Comparison of ENCODE assay signal across 21 cellular contexts in genomic region chr2:40034801-40035200, GRCh38.
A peak's percentile ranks its signal among the peaks of the same experiment; 100 is the strongest.
DNase-seq lines count a peak whose midpoint lies in the region; ATAC-seq and TF ChIP-seq lines count a peak whose summit lies in the region.
"Had no signal": no experiment of that assay in that cellular context is flagged by ENCODE, and none has a peak within 500 bp of the region (broad histone marks: within the 10 kb centered on the region; RNA-seq: fewer than 3 reads in every experiment).

No MANE protein-coding gene starts in this region.

- no peaks in the 10 kb centered on the region for H3K9me3 Mint-ChIP-seq in activated CD8-positive, alpha-beta T cell treated with anti-CD3 and anti-CD28 coated beads for 36 hours

- no peak overlapping the region for H3K27ac Mint-ChIP-seq in activated CD8-positive, alpha-beta T cell treated with anti-CD3 and anti-CD28 coated beads for 36 hours
- H3K27ac Mint-ChIP-seq: CD8-positive, alpha-beta memory T cell had no signal

- H3K79me2 ChIP-seq in osteoblast (ENCODE audit: insufficient read depth, low read length): no peaks in the 10 kb centered on the region

- H3K23ac ChIP-seq in IMR-90 (ENCODE audit: low read depth, low read length): peak overlapping the region; percentile 14; the same call in 1 of the 2 replicates

- no TSS peak for BruUV-seq in IMR-90 (replicated peaks; lab: Mats Ljungman, UMichigan)

- H3K4me1 ChIP-seq in IMR-90 (ENCODE audit: control insufficient read depth, insufficient read depth, low read length): peaks cover 19% of the 10 kb centered on the region
- H3K4me1 ChIP-seq in osteoblast (ENCODE audit: insufficient read depth, low read length): peaks cover 39% of the 10 kb centered on the region
- H3K4me1 ChIP-seq in body of pancreas: no peaks in the 10 kb centered on the region
- H3K4me1 ChIP-seq: Peyer's patch had no signal

- ATAC-seq in IMR-90 (ENCODE audit: low read depth) (no peak), body of pancreas (no peak)
- no peak for ATAC-seq in activated CD8-positive, alpha-beta T cell treated with anti-CD3 and anti-CD28 coated beads for 36 hours
- ATAC-seq: K562, Right ventricle myocardium inferior had no signal

- peak overlapping the region; percentile 81 for H2BK120ac ChIP-seq in IMR-90 (ENCODE audit: low read depth, low read length)

- H4K20me1 ChIP-seq in IMR-90 (ENCODE audit: insufficient read depth, low read length): no peaks in the 10 kb centered on the region
- no peaks in the 10 kb centered on the region for H4K20me1 ChIP-seq in osteoblast (ENCODE audit: insufficient read depth, low read length)

- peak overlapping the region; percentile 79; the same call in 1 of the 2 replicates for H4K5ac ChIP-seq in IMR-90 (ENCODE audit: low read depth, low read length)

- H4K91ac ChIP-seq in IMR-90 (ENCODE audit: insufficient read depth, low read depth, low read length): peak overlapping the region; percentile 91

- H4K8ac ChIP-seq in IMR-90 (ENCODE audit: low read depth in 2 of 2, low read length in 2 of 2): peak overlapping the region; percentile 88 to 96

- DNase-seq in ELR (ENCODE audit: low read depth) (peak; percentile 42), IMR-90 (peak; percentile 44), epithelial cell of prostate (ENCODE audit: low read depth, low spot score) (no peak), osteoblast (ENCODE audit: insufficient read length, low spot score, missing footprints) (no peak), A172 (ENCODE audit: low spot score) (no peak), body of pancreas (no peak), D341Med (ENCODE audit: low spot score) (no peak)
- no peak for DNase-seq in activated CD8-positive, alpha-beta T cell treated with anti-CD3 and anti-CD28 coated beads for 36 hours
- DNase-seq: ACHN; Calu3; CD8-positive, alpha-beta memory T cell; NCI-H1092; NCI-H1436 treated with DMSO at 0.1 percent for 48 hours; NCI-H1930; NCI-H345; NCI-H524; NCI-H82; Peyer's patch had no signal

- H3K18ac ChIP-seq in IMR-90 (ENCODE audit: low read depth, low read length): peak overlapping the region; percentile 87; the same call in 1 of the 2 replicates

- TF ChIP-seq POLR2A in IMR-90 (IDR thresholded peaks at IDR 0.05; ENCODE audit: low read depth, low read length): no peak
- TF ChIP-seq POLR2A in body of pancreas (IDR thresholded peaks at IDR 0.05): no peak

- no peaks in the 10 kb centered on the region for H3K36me3 ChIP-seq in IMR-90 (ENCODE audit: control insufficient read depth, insufficient read depth, low read length)
- H3K36me3 ChIP-seq in osteoblast (ENCODE audit: insufficient read depth, low read length): no peaks in the 10 kb centered on the region
- H3K36me3 ChIP-seq in body of pancreas (replicated peaks in 1 of 2; ENCODE audit: insufficient read depth in 1 of 2, low read depth in 2 of 2): no peaks in the 10 kb centered on the region
- H3K36me3 ChIP-seq: Peyer's patch had no signal

- intact Hi-C loops in IMR-90 (cut with micrococcal nuclease) (loop anchor here (5.0 to 10.0 kb wide), 3 partner anchors 98 to 420 kb away; partner anchors contain the start of gene SLC8A1), body of pancreas (cut with DNase I) (no loop called here)
- intact Hi-C loops in activated CD8-positive, alpha-beta T cell treated with anti-CD3 and anti-CD28 coated beads for 36 hours (cut with micrococcal nuclease): no loop called here

- H3K56ac ChIP-seq in IMR-90 (ENCODE audit: extremely low read depth, insufficient read depth, low read length): no peak overlapping the region

- CTCF ChIA-PET in IMR-90 (lab: Yijun Ruan, JAX): no interaction called here
- CTCF ChIA-PET in activated CD8-positive, alpha-beta T cell treated with anti-CD3 and anti-CD28 coated beads for 36 hours (lab: Charles Lee): no interaction called here

- peak overlapping the region; percentile 41 for H3K14ac ChIP-seq in IMR-90 (replicated peaks; ENCODE audit: low read depth, low read length)

- peak overlapping the region; percentile 98 for H2BK20ac ChIP-seq in IMR-90 (ENCODE audit: low read depth, low read length)

- TF ChIP-seq RAD21 in IMR-90 (IDR thresholded peaks at IDR 0.05; ENCODE audit: low read length): no peak

- H2AK5ac ChIP-seq in IMR-90 (ENCODE audit: low read depth, low read length): peak overlapping the region; percentile 97

- peaks cover 3% of the 10 kb centered on the region; the same call in 1 of the 2 replicates for H3K9me3 ChIP-seq in IMR-90 (ENCODE audit: control insufficient read depth, insufficient read depth, low read length)
- no peaks in the 10 kb centered on the region for H3K9me3 ChIP-seq in osteoblast (ENCODE audit: low read depth, low read length)
- H3K9me3 ChIP-seq in body of pancreas: no peaks in the 10 kb centered on the region
- H3K9me3 ChIP-seq: Peyer's patch had no signal

- H3K4ac ChIP-seq in IMR-90 (ENCODE audit: low read depth, low read length): peak overlapping the region; percentile 81

- H3K27ac ChIP-seq in IMR-90 (ENCODE audit: insufficient read depth, low read length) (peak overlapping the region; percentile 77), epithelial cell of prostate (peak overlapping the region; percentile 97), osteoblast (ENCODE audit: low read depth, low read length) (peak overlapping the region; percentile 86), body of pancreas (no peak overlapping the region)
- H3K27ac ChIP-seq: C4-2B, Peyer's patch had no signal

- H3K36me3 Mint-ChIP-seq in activated CD8-positive, alpha-beta T cell treated with anti-CD3 and anti-CD28 coated beads for 36 hours (ENCODE audit: low read depth): peaks cover 3% of the 10 kb centered on the region
- H3K36me3 Mint-ChIP-seq: CD8-positive, alpha-beta memory T cell had no signal

- H3K4me3 Mint-ChIP-seq in activated CD8-positive, alpha-beta T cell treated with anti-CD3 and anti-CD28 coated beads for 36 hours: no peak overlapping the region
- H3K4me3 Mint-ChIP-seq: CD8-positive, alpha-beta memory T cell had no signal

- POLR2A ChIA-PET in IMR-90 (lab: Charles Lee; ENCODE audit: unreplicated experiment): interaction anchor here (0.5 to 0.9 kb wide), 2 partner anchors 51 to 66 kb away, joined by 3 to 7 read pairs; no protein-coding TSS in a partner anchor
- POLR2A ChIA-PET in activated CD8-positive, alpha-beta T cell treated with anti-CD3 and anti-CD28 coated beads for 36 hours (lab: Charles Lee): no interaction called here

- H3K4me3 ChIP-seq in IMR-90 (ENCODE audit: insufficient read depth, low read depth, low read length) (no peak overlapping the region), osteoblast (ENCODE audit: insufficient read depth, low read length) (no peak overlapping the region), body of pancreas (no peak overlapping the region)
- H3K4me3 ChIP-seq: K562, Peyer's patch had no signal

- peaks cover 3% of the 10 kb centered on the region for H3K27me3 Mint-ChIP-seq in activated CD8-positive, alpha-beta T cell treated with anti-CD3 and anti-CD28 coated beads for 36 hours
- H3K27me3 Mint-ChIP-seq: CD8-positive, alpha-beta memory T cell had no signal

- H3K27me3 ChIP-seq in IMR-90 (ENCODE audit: control insufficient read depth, insufficient read depth, low read length): no peaks in the 10 kb centered on the region
- no peaks in the 10 kb centered on the region for H3K27me3 ChIP-seq in osteoblast (ENCODE audit: insufficient read depth, low read length)
- H3K27me3 ChIP-seq in body of pancreas: no peaks in the 10 kb centered on the region
- H3K27me3 ChIP-seq: Peyer's patch had no signal

- dilution Hi-C loops in IMR-90 (cut with HindIII; ENCODE audit: low sequenced_read_pairs, unreplicated experiment): no loop called here

- TF ChIP-seq CTCF in IMR-90 (conservative IDR thresholded peaks at IDR 0.05; ENCODE audit: low read depth, low read length) (no peak), osteoblast (IDR thresholded peaks at IDR 0.05; ENCODE audit: extremely low read depth, low read depth, low read length) (no peak), body of pancreas (IDR thresholded peaks at IDR 0.05) (no peak)
- TF ChIP-seq CTCF in activated CD8-positive, alpha-beta T cell treated with anti-CD3 and anti-CD28 coated beads for 36 hours (IDR thresholded peaks at IDR 0.05): no peak

- peaks cover 3% of the 10 kb centered on the region; the same call in 1 of the 2 replicates for H3K9me1 ChIP-seq in IMR-90 (ENCODE audit: insufficient read depth, low read length)

- peak overlapping the region; percentile 95 for H2BK5ac ChIP-seq in IMR-90 (ENCODE audit: low read depth, low read length, poor library complexity, severe bottlenecking)

- H2BK15ac ChIP-seq in IMR-90 (ENCODE audit: low read depth, low read length): peak overlapping the region; percentile 94

- no peaks in the 10 kb centered on the region; a peak in 1 of 4 replicates for H3K79me1 ChIP-seq in IMR-90 (ENCODE audit: low read depth in 1 of 2, low read length in 2 of 2)

- peak overlapping the region; percentile 35 for H2AFZ ChIP-seq in IMR-90 (replicated peaks; ENCODE audit: low read length, poor library complexity)
- peak overlapping the region; percentile 12 for H2AFZ ChIP-seq in osteoblast (ENCODE audit: low read length)

- H3K4me1 Mint-ChIP-seq in activated CD8-positive, alpha-beta T cell treated with anti-CD3 and anti-CD28 coated beads for 36 hours (ENCODE audit: low read depth): peaks cover 9% of the 10 kb centered on the region
- H3K4me1 Mint-ChIP-seq: CD8-positive, alpha-beta memory T cell had no signal

- H2AK9ac ChIP-seq in IMR-90 (replicated peaks; ENCODE audit: low read depth, low read length, poor library complexity): peak overlapping the region; percentile 66

- in situ Hi-C loops in IMR-90 (cut with MboI; ENCODE audit: low sequenced_read_pairs): no loop called here

- H3K4me2 ChIP-seq in IMR-90 (ENCODE audit: low read depth, low read length) (no peak overlapping the region), osteoblast (ENCODE audit: insufficient read depth, low read length) (peak overlapping the region; percentile 8)

- no peak overlapping the region for H3K9ac ChIP-seq in IMR-90 (ENCODE audit: low read depth, low read length)

TF ChIP-seq in IMR-90, 13 proteins besides CTCF, POLR2A, EP300 and RAD21 (continues in another document):
- TF ChIP-seq RCOR1 (IDR thresholded peaks at IDR 0.05; ENCODE audit: insufficient replicate concordance, low read length): no peak
- no peak for TF ChIP-seq RFX5 (IDR thresholded peaks at IDR 0.05; ENCODE audit: low read depth, low read length)
- no peak for TF ChIP-seq NFE2L2 (IDR thresholded peaks at IDR 0.05; ENCODE audit: low read depth, low read length)
- no peak for TF ChIP-seq FOS (IDR thresholded peaks at IDR 0.05; ENCODE audit: low read depth, low read length)
- TF ChIP-seq BHLHE40 (IDR thresholded peaks at IDR 0.05; ENCODE audit: low read depth, low read length): no peak
- no peak for TF ChIP-seq SMC3 (IDR thresholded peaks at IDR 0.05; ENCODE audit: low read depth, low read length)
- TF ChIP-seq MAFK (IDR thresholded peaks at IDR 0.05; ENCODE audit: low read depth, low read length): no peak

Comparison
In these comparisons a context has a peak if more than half of its experiments do, and no peak if none do; other contexts are left out.
1. DNase-seq: peak in ELR (single experiment) and IMR-90 (single experiment); none in epithelial cell of prostate (single experiment), osteoblast (single experiment), A172 (single experiment), body of pancreas (0 of 4), D341Med (single experiment) and activated CD8-positive, alpha-beta T cell treated with anti-CD3 and anti-CD28 coated beads for 36 hours (single experiment).
2. H3K27ac ChIP-seq: peak in IMR-90 (single experiment), epithelial cell of prostate (single experiment) and osteoblast (single experiment); none in body of pancreas (0 of 4).